21 cellular contexts compared by ENCODE assay signal in genomic region chr4:70197842-70198241, GRCh38. TPM values are rescaled to one million over a fixed set of nuclear protein-coding genes. Genes with fewer than 3 reads are reported as not detected.
DNase-seq lines count a peak whose midpoint lies in the region; ATAC-seq and TF ChIP-seq lines count a peak whose summit lies in the region.
"Had no signal": no experiment of that assay in that cellular context is flagged by ENCODE, and none has a peak within 500 bp of the region (broad histone marks: within the 10 kb centered on the region; RNA-seq: fewer than 3 reads in every experiment).

No MANE protein-coding gene starts in this region.

- peak; percentile 85 for DNase-seq in LNCaP clone FGC (ENCODE audit: low read depth)
- DNase-seq in ecto neural progenitor cell (ENCODE audit: low spot score): peak; percentile 46
- peak; percentile 61 for DNase-seq in mesendoderm
- no peak for DNase-seq in smooth muscle cell (lab: John Stamatoyannopoulos, UW; ENCODE audit: unreplicated experiment)
- DNase-seq in Kasumi-1 (lab: John Stamatoyannopoulos, UW): no peak
- no peak for DNase-seq in G401 (ENCODE audit: low spot score)
- DNase-seq: activated CD4-positive, alpha-beta T cell treated with anti-CD3 and anti-CD28 coated beads, Interleukin-2, amount 10 ng/mL, durations not matched to agents 7 days and 5 days; activated CD8-positive, alpha-beta memory T cell treated with anti-CD3 and anti-CD28 coated beads, Interleukin-2, amount 50 U/mL, for 4 hours; activated naive CD8-positive, alpha-beta T cell treated with anti-CD3 and anti-CD28 coated beads, Interleukin-2, amount 50 U/mL, for 24 hours; DND-41; naive thymus-derived CD4-positive, alpha-beta T cell; NCI-H1092; NCI-H524; SHP77 had no signal

- H3K36me3 ChIP-seq in mesendoderm (ENCODE audit: control insufficient read depth, insufficient read depth, low read length): no peaks in the 10 kb centered on the region
- H3K36me3 ChIP-seq in smooth muscle cell (ENCODE audit: low read depth): no peaks in the 10 kb centered on the region

- no peak overlapping the region for H2BK15ac ChIP-seq in mesendoderm (replicated peaks; ENCODE audit: low read depth)

- no peaks in the 10 kb centered on the region for H3F3A ChIP-seq in smooth muscle cell (ENCODE audit: low read depth)

- no peaks in the 10 kb centered on the region for H3K4me1 ChIP-seq in mesendoderm (ENCODE audit: control insufficient read depth, low read depth, low read length)
- H3K4me1 ChIP-seq in smooth muscle cell (ENCODE audit: low read depth): no peaks in the 10 kb centered on the region

- H3K79me2 ChIP-seq in mesendoderm (ENCODE audit: control insufficient read depth, insufficient read depth, low read length) (no peaks in the 10 kb centered on the region), smooth muscle cell (ENCODE audit: low read depth) (no peaks in the 10 kb centered on the region)

- H4K8ac ChIP-seq in mesendoderm (ENCODE audit: low read depth, low read length): no peak overlapping the region

- H3K9me3 ChIP-seq in smooth muscle cell (replicated peaks; ENCODE audit: low read depth): no peaks in the 10 kb centered on the region

- no peak overlapping the region for H4K5ac ChIP-seq in mesendoderm (ENCODE audit: low read length)

- no peak overlapping the region for H2BK5ac ChIP-seq in mesendoderm (ENCODE audit: low read length)

- H2AK5ac ChIP-seq in mesendoderm (ENCODE audit: low read length): no peak overlapping the region

- ATAC-seq in GM21786 (IDR thresholded peaks at IDR 0.05; ENCODE audit: unreplicated experiment) (no peak), HG03439 (IDR thresholded peaks at IDR 0.05; ENCODE audit: unreplicated experiment) (no peak)
- ATAC-seq: activated naive CD8-positive, alpha-beta T cell treated with anti-CD3 and anti-CD28 coated beads, Interleukin-2, amount 50 U/mL, for 24 hours; esophagus mucosa; naive thymus-derived CD4-positive, alpha-beta T cell had no signal

- no peaks in the 10 kb centered on the region for H3K79me1 ChIP-seq in mesendoderm (ENCODE audit: low read length)

- H3K4ac ChIP-seq in mesendoderm (ENCODE audit: low read depth, low read length): no peak overlapping the region

- H3K4me2 ChIP-seq in mesendoderm (ENCODE audit: low read length) (no peak overlapping the region), smooth muscle cell (peak overlapping the region; percentile 10)
- H3K4me2 ChIP-seq: KMS-11 had no signal

- H3K23ac ChIP-seq in mesendoderm (ENCODE audit: low read length): no peak overlapping the region

- in situ Hi-C loops in G401 (cut with HindIII; ENCODE audit: low sequenced_read_pairs): no loop called here

- no peak overlapping the region for H3K18ac ChIP-seq in mesendoderm (ENCODE audit: low read length)

- H3K9ac ChIP-seq in mesendoderm (ENCODE audit: low read length) (no peak overlapping the region), smooth muscle cell (ENCODE audit: low read depth) (no peak overlapping the region)
- H3K9ac ChIP-seq: KMS-11 had no signal

- H2BK120ac ChIP-seq in mesendoderm (ENCODE audit: low read depth, low read length): no peak overlapping the region

- no peak overlapping the region for H3K4me3 ChIP-seq in LNCaP clone FGC (ENCODE audit: low read depth, low read length)
- no peak overlapping the region for H3K4me3 ChIP-seq in mesendoderm (ENCODE audit: low read length)
- H3K4me3 ChIP-seq in smooth muscle cell: no peak overlapping the region

- H3K27ac ChIP-seq in mesendoderm (ENCODE audit: low read depth, low read length) (no peak overlapping the region), smooth muscle cell (ENCODE audit: low read depth) (peak overlapping the region; percentile 52)
- H3K27ac ChIP-seq: KMS-11 had no signal

- TF ChIP-seq CTCF in LNCaP clone FGC (IDR thresholded peaks at IDR 0.05; ENCODE audit: control insufficient read depth, extremely low read depth, insufficient read depth) (no peak), smooth muscle cell (IDR thresholded peaks at IDR 0.05; ENCODE audit: borderline replicate concordance, insufficient read depth, poor library complexity, severe bottlenecking) (no peak)

- no peak overlapping the region for H3K56ac ChIP-seq in mesendoderm (ENCODE audit: low read length)

- no peaks in the 10 kb centered on the region for H3K27me3 ChIP-seq in mesendoderm (ENCODE audit: insufficient read depth, low read length, poor library complexity)
- no peaks in the 10 kb centered on the region for H3K27me3 ChIP-seq in smooth muscle cell (ENCODE audit: low read depth)

- no peaks in the 10 kb centered on the region for H4K20me1 ChIP-seq in smooth muscle cell (ENCODE audit: low read depth)

- no CpG with 5 or more reads among the region's 2 CpGs for WGBS in mesendoderm (ENCODE audit: extremely low coverage, insufficient coverage, low lambda C conversion rate)
- WGBS in smooth muscle cell (ENCODE audit: low lambda C conversion rate): 16% methylated on average over 2 of the region's 2 CpGs

- H2AFZ ChIP-seq in smooth muscle cell (ENCODE audit: low read depth): peak overlapping the region; percentile 85

RNA-seq across cellular contexts. Expression of gene ODAM, which starts 2.3 kb away (rescaled TPM):
- 0.10 TPM for polyA plus RNA-seq in mesendoderm (2013, experiment 1 of 2)
- polyA plus RNA-seq in mesendoderm (2013, experiment 2 of 2): not detected
- total RNA-seq in smooth muscle cell: 0.18 and 0.54 TPM in 2 replicates
- polyA plus RNA-seq in smooth muscle cell: 0.93 and 1.5 TPM in 2 replicates
- not detected in 2 replicates for total RNA-seq in G401 (2014; rRNA removed; shearing (Covaris generic))
- total RNA-seq: activated CD4-positive, alpha-beta T cell treated with anti-CD3 and anti-CD28 coated beads, Interleukin-2, amount 10 ng/mL, durations not matched to agents 7 days and 5 days; cardiac septum; esophagus mucosa; lung microvascular endothelial cell; naive thymus-derived CD4-positive, alpha-beta T cell; posterior vena cava had no signal
- polyA plus RNA-seq: naive thymus-derived CD4-positive, alpha-beta T cell had no signal

RNA-seq across cellular contexts. Expression of gene FDCSP, which starts 28.1 kb away (rescaled TPM):
- not detected for polyA plus RNA-seq in mesendoderm (2013, experiment 1 of 2)
- not detected for polyA plus RNA-seq in mesendoderm (2013, experiment 2 of 2)
- 5.6 and 16.1 TPM in 2 replicates for total RNA-seq in smooth muscle cell
- polyA plus RNA-seq in smooth muscle cell: 5.1 and 12.5 TPM in 2 replicates
- total RNA-seq in G401 (2014; rRNA removed; shearing (Covaris generic)): not detected in 2 replicates
- total RNA-seq: activated CD4-positive, alpha-beta T cell treated with anti-CD3 and anti-CD28 coated beads, Interleukin-2, amount 10 ng/mL, durations not matched to agents 7 days and 5 days; cardiac septum; lung microvascular endothelial cell; naive thymus-derived CD4-positive, alpha-beta T cell; posterior vena cava had no signal
- polyA plus RNA-seq: naive thymus-derived CD4-positive, alpha-beta T cell had no signal

RNA-seq across cellular contexts. Expression of gene PRR27, which starts 43.8 kb away (rescaled TPM):
- polyA plus RNA-seq in mesendoderm (2013, experiment 1 of 2): not detected
- not detected for polyA plus RNA-seq in mesendoderm (2013, experiment 2 of 2)
- total RNA-seq in smooth muscle cell: not detected in 2 replicates
- polyA plus RNA-seq in smooth muscle cell: not detected in 2 replicates
- not detected in 2 replicates for total RNA-seq in G401 (2014; rRNA removed; shearing (Covaris generic))
- total RNA-seq: activated CD4-positive, alpha-beta T cell treated with anti-CD3 and anti-CD28 coated beads, Interleukin-2, amount 10 ng/mL, durations not matched to agents 7 days and 5 days; cardiac septum; esophagus mucosa; lung microvascular endothelial cell; naive thymus-derived CD4-positive, alpha-beta T cell; posterior vena cava had no signal
- polyA plus RNA-seq: naive thymus-derived CD4-positive, alpha-beta T cell had no signal

RNA-seq across cellular contexts. Expression of gene CSN3, which starts 44.6 kb away (rescaled TPM):
- not detected for polyA plus RNA-seq in mesendoderm (2013, experiment 1 of 2)
- polyA plus RNA-seq in mesendoderm (2013, experiment 2 of 2): not detected
- not detected in 2 replicates for total RNA-seq in smooth muscle cell
- polyA plus RNA-seq in smooth muscle cell: not detected in 2 replicates
- total RNA-seq in G401 (2014; rRNA removed; shearing (Covaris generic)): not detected in 2 replicates
- total RNA-seq: activated CD4-positive, alpha-beta T cell treated with anti-CD3 and anti-CD28 coated beads, Interleukin-2, amount 10 ng/mL, durations not matched to agents 7 days and 5 days; cardiac septum; esophagus mucosa; lung microvascular endothelial cell; naive thymus-derived CD4-positive, alpha-beta T cell; posterior vena cava had no signal
- polyA plus RNA-seq: naive thymus-derived CD4-positive, alpha-beta T cell had no signal

Comparison
In these comparisons a context has a peak if more than half of its experiments do, and no peak if none do; other contexts are left out.
1. DNase-seq: peak in LNCaP clone FGC (single experiment), ecto neural progenitor cell (single experiment) and mesendoderm (single experiment); none in smooth muscle cell (single experiment), Kasumi-1 (0 of 2) and G401 (single experiment).